Comparison of ENCODE assay signal across 7 cellular contexts in genomic region chr11:114400222-114400973, GRCh38. TPM values are rescaled to one million over a fixed set of nuclear protein-coding genes. Genes with fewer than 3 reads are reported as not detected.
DNase-seq lines count a peak whose midpoint lies in the region; ATAC-seq and TF ChIP-seq lines count a peak whose summit lies in the region.

C11orf71 (minus strand) TSS chr11:114400511; CDS start chr11:114400331, 180 bp downstream.
RBM7 (plus strand) TSS chr11:114400666; CDS start chr11:114400672, 6 bp downstream.

- DNase-seq in NCI-H187 treated with DMSO at 0.1 percent for 48 hours (lab: John Stamatoyannopoulos, UW) (peak; percentile 69), T-helper 22 cell (ENCODE audit: low read depth) (peak; percentile 97), astrocyte of the cerebellum (ENCODE audit: low read depth) (peak; percentile 96), hepatocyte (ENCODE audit: low spot score) (peak; percentile 99), renal cortical epithelial cell (ENCODE audit: low read depth) (peak; percentile 97)

- H2AFZ ChIP-seq in hepatocyte, result peak within 1 kb of the TSS; percentile 47

- H3K79me2 ChIP-seq in hepatocyte, result peaks cover 60% of the 10 kb centered on the region

- no peaks in the 10 kb centered on the region for H3K9me2 ChIP-seq in hepatocyte (replicated peaks; ENCODE audit: insufficient read depth)

- no peaks in the 10 kb centered on the region for H3K36me3 ChIP-seq in hepatocyte (replicated peaks; ENCODE audit: insufficient read depth, low read depth)

- 1% methylated on average over 68 of the region's 69 CpGs for whole genome bisulfite sequencing in hepatocyte (ENCODE audit: low lambda C conversion rate, missing lambda C conversion rate)

- H3K4me3 ChIP-seq in astrocyte of the cerebellum (ENCODE audit: low read depth, low read length) (peak within 1 kb of the TSS; percentile 92), hepatocyte (peak within 1 kb of the TSS; percentile 68)

- in situ Hi-C loops in astrocyte of the cerebellum (cut with HindIII; ENCODE audit: low sequenced_read_pairs), result no loop called here

- peaks cover 20% of the 10 kb centered on the region for H4K20me1 ChIP-seq in hepatocyte (ENCODE audit: insufficient read depth, poor library complexity, severe bottlenecking)

- no peak for TF ChIP-seq CTCF in astrocyte of the cerebellum (IDR thresholded peaks at IDR 0.05; ENCODE audit: low read depth, low read length, missing control alignments)
- peak; percentile 17 for TF ChIP-seq CTCF in hepatocyte (IDR thresholded peaks at IDR 0.05; ENCODE audit: poor library complexity)

- H3K4me2 ChIP-seq in hepatocyte, result peak within 1 kb of the TSS; percentile 79

- H3K4me1 ChIP-seq in hepatocyte (ENCODE audit: insufficient read depth), result peaks cover 15% of the 10 kb centered on the region

- H3K27ac ChIP-seq in hepatocyte, result peak within 1 kb of the TSS; percentile 99

- H3K27me3 ChIP-seq in hepatocyte, result no peaks in the 10 kb centered on the region

- peak; percentile 78 for ATAC-seq in GM18499 (IDR thresholded peaks at IDR 0.05; ENCODE audit: insufficient read depth, unreplicated experiment)
- peak; percentile 97 for ATAC-seq in HG02943 (IDR thresholded peaks at IDR 0.05; ENCODE audit: low read depth, unreplicated experiment)

- no peaks in the 10 kb centered on the region for H3K9me3 ChIP-seq in hepatocyte (ENCODE audit: low read depth)

RNA-seq across cellular contexts. Expression of gene C11orf71, which starts in this region (rescaled TPM):
- total RNA-seq in hepatocyte, result 8.1 and 9.4 TPM in 2 replicates
- 6.4 and 10.2 TPM in 2 replicates for polyA plus RNA-seq in hepatocyte
- 0.52 and 3.1 TPM in 2 replicates for total RNA-seq in renal cortical epithelial cell

RNA-seq across cellular contexts. Expression of gene RBM7, which starts in this region (rescaled TPM):
- total RNA-seq in hepatocyte (49.2 and 53.8 TPM in 2 replicates), renal cortical epithelial cell (60.6 and 81.1 TPM in 2 replicates)
- polyA plus RNA-seq in hepatocyte, result 36.2 and 38.2 TPM in 2 replicates

Comparison
In these comparisons a context has a peak if more than half of its experiments do, and no peak if none do; other contexts are left out.
1. Peak in every context shown above with its lines: DNase-seq, ATAC-seq, H3K4me3 ChIP-seq and H3K27ac ChIP-seq.